Comparison of ENCODE assay signal across 10 cellular contexts in the genomic region with DNA sequence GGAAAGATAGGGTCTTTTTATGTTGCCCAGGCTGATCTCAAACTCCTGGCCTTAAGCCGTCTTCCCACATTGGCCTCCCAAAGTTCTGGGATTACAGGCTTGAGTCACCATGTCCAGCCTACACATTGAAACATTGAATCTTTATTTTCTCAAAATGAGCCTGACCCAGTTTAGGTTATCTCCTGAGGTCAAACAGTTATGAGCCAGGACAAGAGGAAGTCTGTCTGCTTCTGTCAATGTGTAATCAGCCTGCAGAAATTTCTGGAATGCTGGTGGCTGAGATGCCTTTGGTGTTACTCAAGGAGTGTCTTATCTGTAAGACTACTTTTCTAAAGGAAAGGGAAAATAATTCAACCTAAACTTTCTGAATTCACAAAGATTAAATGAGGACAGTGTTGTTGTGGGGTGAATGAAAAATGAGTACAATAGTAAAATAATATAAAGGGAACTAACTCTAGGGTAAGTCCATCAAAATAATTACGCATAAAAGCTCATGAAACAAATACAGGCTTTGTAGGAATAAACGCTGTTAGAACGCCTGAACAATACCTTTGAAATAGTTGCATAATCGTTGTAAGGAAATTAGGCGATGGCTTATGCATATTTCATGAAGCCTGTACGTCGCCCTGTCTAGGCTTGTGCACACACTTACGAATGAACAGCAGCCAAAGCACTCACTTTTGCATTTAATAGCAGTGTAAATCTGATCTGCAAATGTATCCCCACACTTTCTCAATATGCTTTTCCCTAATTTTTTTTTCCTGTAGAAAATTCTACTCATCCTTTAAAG.
DNase-seq lines count a peak whose midpoint lies in the region; ATAC-seq and TF ChIP-seq lines count a peak whose summit lies in the region.
"Had no signal": no experiment of that assay in that cellular context is flagged by ENCODE, and none has a peak within 500 bp of the region (broad histone marks: within the 10 kb centered on the region; RNA-seq: fewer than 3 reads in every experiment).

No MANE protein-coding gene starts in this region.

- intact Hi-C loops in CD14-positive monocyte (cut with micrococcal nuclease) (no loop called here), posterior vena cava (cut with DNase I) (no loop called here)

- DNase-seq in GM04504 (ENCODE audit: low read depth) (peak; percentile 41), RKO (ENCODE audit: low spot score) (peak; percentile 26), fibroblast of pulmonary artery (ENCODE audit: low read depth) (peak; percentile 93), omental fat pad (ENCODE audit: low spot score) (no peak), ureter (ENCODE audit: low spot score) (no peak), T-helper 9 cell (no peak), CD14-positive monocyte (ENCODE audit: low spot score) (no peak), posterior vena cava (ENCODE audit: low spot score) (no peak)
- DNase-seq: activated CD8-positive, alpha-beta T cell treated with anti-CD3 and anti-CD28 coated beads for 36 hours; NCI-H510A treated with DMSO at 0.1 percent for 48 hours had no signal

- H3K4me1 Mint-ChIP-seq in CD14-positive monocyte: no peaks in the 10 kb centered on the region

- H3K9me3 Mint-ChIP-seq in CD14-positive monocyte: peaks cover 0 to 3% (median 0%) of the 10 kb centered on the region in 7 donors
- H3K9me3 Mint-ChIP-seq: activated CD8-positive, alpha-beta T cell treated with anti-CD3 and anti-CD28 coated beads for 36 hours had no signal

- H3K27ac Mint-ChIP-seq in CD14-positive monocyte: no peak overlapping the region
- H3K27ac Mint-ChIP-seq: activated CD8-positive, alpha-beta T cell treated with anti-CD3 and anti-CD28 coated beads for 36 hours had no signal

- H3K4me3 ChIP-seq in fibroblast of pulmonary artery (replicated peaks; ENCODE audit: low read depth, low read length): peak overlapping the region; percentile 31

- ATAC-seq in omental fat pad (ENCODE audit: low FRiP score): peak; percentile 66
- ATAC-seq: activated CD8-positive, alpha-beta T cell treated with anti-CD3 and anti-CD28 coated beads for 36 hours had no signal

- H3K4me3 Mint-ChIP-seq in CD14-positive monocyte: no peak overlapping the region
- H3K4me3 Mint-ChIP-seq: activated CD8-positive, alpha-beta T cell treated with anti-CD3 and anti-CD28 coated beads for 36 hours had no signal

- H3K27me3 Mint-ChIP-seq in CD14-positive monocyte (ENCODE audit: low read depth in 3 of 3): peaks cover 0 to 3% (median 0%) of the 10 kb centered on the region in 3 donors
- H3K27me3 Mint-ChIP-seq: activated CD8-positive, alpha-beta T cell treated with anti-CD3 and anti-CD28 coated beads for 36 hours had no signal

- no peaks in the 10 kb centered on the region for H3K36me3 Mint-ChIP-seq in CD14-positive monocyte

- TF ChIP-seq CTCF in fibroblast of pulmonary artery (IDR thresholded peaks at IDR 0.05; ENCODE audit: low read length, missing control alignments) (no peak), omental fat pad (IDR thresholded peaks at IDR 0.05) (no peak), CD14-positive monocyte (IDR thresholded peaks at IDR 0.05) (no peak)

Comparison
In these comparisons a context has a peak if more than half of its experiments do, and no peak if none do; other contexts are left out.
1. DNase-seq: peak in GM04504 (single experiment), RKO (single experiment) and fibroblast of pulmonary artery (single experiment); none in omental fat pad (single experiment), ureter (single experiment), T-helper 9 cell (single experiment), CD14-positive monocyte (single experiment) and posterior vena cava (single experiment).